ENCODE assay signal across 12 cellular contexts in the genomic region with DNA sequence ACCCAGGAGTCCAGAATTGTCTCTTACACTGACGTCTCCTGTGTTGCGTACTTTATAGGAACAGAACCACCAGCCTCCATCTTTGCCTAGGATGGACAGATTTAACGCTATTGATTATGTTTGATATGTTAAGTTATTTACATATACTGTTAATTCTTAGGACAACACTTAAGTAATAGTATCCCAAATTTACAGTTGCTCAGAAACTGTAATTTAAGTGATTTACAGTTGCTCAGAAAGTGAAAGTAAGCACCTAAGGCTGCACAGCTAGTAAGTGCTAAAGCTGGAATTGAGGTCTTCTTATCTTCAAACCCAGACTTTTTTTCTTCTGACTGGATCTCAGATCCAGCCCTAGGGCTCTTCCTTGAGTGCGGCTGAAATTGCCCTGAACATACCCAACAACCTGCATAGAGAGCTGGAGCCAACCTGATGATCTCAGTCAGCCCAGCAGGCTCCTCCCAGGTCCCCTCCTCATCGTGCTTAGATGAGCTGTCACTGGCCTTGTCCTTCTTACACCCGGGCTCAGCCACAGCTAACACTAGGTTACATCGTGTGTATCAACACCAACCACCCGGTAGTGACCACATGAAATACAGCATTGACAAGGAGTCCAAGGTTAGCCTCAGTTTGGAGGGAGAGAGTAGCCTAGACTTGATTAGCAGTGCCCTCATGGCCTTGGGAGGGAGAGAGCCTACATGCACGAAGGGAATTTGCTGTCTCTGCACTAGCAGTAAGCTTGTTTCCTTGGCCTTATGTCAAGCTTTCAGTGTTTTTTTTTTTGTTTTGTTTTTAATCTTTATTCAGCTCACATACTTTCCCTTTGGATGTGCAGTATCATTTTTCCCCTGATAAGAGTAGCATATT.
DNase-seq lines count a peak whose midpoint lies in the region; ATAC-seq and TF ChIP-seq lines count a peak whose summit lies in the region.
"Had no signal": no experiment of that assay in that cellular context is flagged by ENCODE, and none has a peak within 500 bp of the region (broad histone marks: within the 10 kb centered on the region; RNA-seq: fewer than 3 reads in every experiment).

No MANE protein-coding gene starts in this region.

- H3K27ac ChIP-seq in heart right ventricle (peak overlapping the region in 1 of 10 donors; percentile 38), left ventricle myocardium inferior (replicated peaks) (no peak overlapping the region)

- ATAC-seq in heart right ventricle, result peak in 5 of 8 donors; percentile 6 to 52 (median 40)
- ATAC-seq in left lobe of liver, result peak; percentile 60
- no peak for ATAC-seq in HG03175 (IDR thresholded peaks at IDR 0.05; ENCODE audit: unreplicated experiment)
- no peak for ATAC-seq in GM19035 (IDR thresholded peaks at IDR 0.05; ENCODE audit: unreplicated experiment)

- H3K36me3 ChIP-seq in heart right ventricle, result no peaks in the 10 kb centered on the region
- H3K36me3 ChIP-seq in left ventricle myocardium inferior, result no peaks in the 10 kb centered on the region

- H3K4me1 Mint-ChIP-seq in brain, result peaks cover 70% of the 10 kb centered on the region
- H3K4me1 Mint-ChIP-seq in type B pancreatic cell (ENCODE audit: unreplicated experiment), result peaks cover 32% of the 10 kb centered on the region
- peaks cover 9% of the 10 kb centered on the region for H3K4me1 Mint-ChIP-seq in activated CD4-positive, alpha-beta T cell treated with anti-CD3 and anti-CD28 coated beads, Interleukin-2, amount 10 ng/mL, durations not matched to agents 7 days and 5 days

- WGBS in heart right ventricle, 2 donors, result 60 to 68% methylated on average over 9 of the region's 9 CpGs

- H3K4me3 Mint-ChIP-seq in brain (no peak overlapping the region), type B pancreatic cell (no peak overlapping the region)
- no peak overlapping the region for H3K4me3 Mint-ChIP-seq in activated CD4-positive, alpha-beta T cell treated with anti-CD3 and anti-CD28 coated beads, Interleukin-2, amount 10 ng/mL, durations not matched to agents 7 days and 5 days
- H3K4me3 Mint-ChIP-seq: activated naive CD4-positive, alpha-beta T cell treated with anti-CD3 and anti-CD28 coated beads, Interleukin-2, amount 50 U/mL, for 24 hours had no signal

- peak overlapping the region in 3 of 5 experiments; percentile 63 to 89 (median 67) for H3K27ac Mint-ChIP-seq in brain
- H3K27ac Mint-ChIP-seq in type B pancreatic cell, result peak overlapping the region; percentile 36
- no peak overlapping the region for H3K27ac Mint-ChIP-seq in activated CD4-positive, alpha-beta T cell treated with anti-CD3 and anti-CD28 coated beads, Interleukin-2, amount 10 ng/mL, durations not matched to agents 7 days and 5 days
- H3K27ac Mint-ChIP-seq: activated naive CD4-positive, alpha-beta T cell treated with anti-CD3 and anti-CD28 coated beads, Interleukin-2, amount 50 U/mL, for 24 hours had no signal

- DNase-seq in heart right ventricle (no peak), left ventricle myocardium inferior (no peak), left lobe of liver (ENCODE audit: low spot score) (no peak), type B pancreatic cell (ENCODE audit: extremely low spot score, unreplicated experiment) (no peak)
- no peak for DNase-seq in activated CD4-positive, alpha-beta T cell treated with anti-CD3 and anti-CD28 coated beads, Interleukin-2, amount 10 ng/mL, durations not matched to agents 7 days and 5 days
- DNase-seq: DMS 273 treated with DMSO at 0.1 percent for 48 hours, HCEC 1CT, NCI-H187 treated with DMSO at 0.1 percent for 48 hours had no signal

- H3K4me1 ChIP-seq in heart right ventricle (peaks cover 0 to 49% (median 41%) of the 10 kb centered on the region in 9 donors), left ventricle myocardium inferior (peaks cover 35% of the 10 kb centered on the region)

- H3K9me3 ChIP-seq in heart right ventricle (peaks cover 0 to 11% (median 9%) of the 10 kb centered on the region in 11 donors), left ventricle myocardium inferior (replicated peaks) (peaks cover 10% of the 10 kb centered on the region)

- H3K27me3 ChIP-seq in heart right ventricle (no peaks in the 10 kb centered on the region), left ventricle myocardium inferior (ENCODE audit: low read depth) (no peaks in the 10 kb centered on the region)

- no peaks in the 10 kb centered on the region for H3K27me3 Mint-ChIP-seq in brain
- H3K27me3 Mint-ChIP-seq in type B pancreatic cell, result no peaks in the 10 kb centered on the region
- no peaks in the 10 kb centered on the region for H3K27me3 Mint-ChIP-seq in activated CD4-positive, alpha-beta T cell treated with anti-CD3 and anti-CD28 coated beads, Interleukin-2, amount 10 ng/mL, durations not matched to agents 7 days and 5 days
- H3K27me3 Mint-ChIP-seq: activated naive CD4-positive, alpha-beta T cell treated with anti-CD3 and anti-CD28 coated beads, Interleukin-2, amount 50 U/mL, for 24 hours had no signal

- POLR2A ChIA-PET in activated CD4-positive, alpha-beta T cell treated with anti-CD3 and anti-CD28 coated beads, Interleukin-2, amount 10 ng/mL, durations not matched to agents 7 days and 5 days (lab: Charles Lee), result no interaction called here

- no peak for TF ChIP-seq CTCF in heart right ventricle (IDR thresholded peaks at IDR 0.05)
- no peak for TF ChIP-seq CTCF in left ventricle myocardium inferior (IDR thresholded peaks at IDR 0.05; ENCODE audit: borderline replicate concordance)
- no peak for TF ChIP-seq CTCF in brain (conservative IDR thresholded peaks at IDR 0.05)
- TF ChIP-seq CTCF in type B pancreatic cell (conservative IDR thresholded peaks at IDR 0.05), result no peak

- intact Hi-C loops in heart right ventricle (cut with DNase I), result no loop called here
- intact Hi-C loops in left ventricle myocardium inferior (cut with micrococcal nuclease), result no loop called here

- H3K4me3 ChIP-seq in heart right ventricle (no peak overlapping the region), left ventricle myocardium inferior (no peak overlapping the region)

- H3K9me3 Mint-ChIP-seq in brain (peaks cover 3 to 24% (median 5%) of the 10 kb centered on the region in 5 experiments), type B pancreatic cell (peaks cover 10% of the 10 kb centered on the region)
- H3K9me3 Mint-ChIP-seq in activated CD4-positive, alpha-beta T cell treated with anti-CD3 and anti-CD28 coated beads, Interleukin-2, amount 10 ng/mL, durations not matched to agents 7 days and 5 days, result peaks cover 5% of the 10 kb centered on the region
- H3K9me3 Mint-ChIP-seq: activated naive CD4-positive, alpha-beta T cell treated with anti-CD3 and anti-CD28 coated beads, Interleukin-2, amount 50 U/mL, for 24 hours had no signal

- no peaks in the 10 kb centered on the region for H3K36me3 Mint-ChIP-seq in brain
- no peaks in the 10 kb centered on the region for H3K36me3 Mint-ChIP-seq in type B pancreatic cell
- H3K36me3 Mint-ChIP-seq in activated CD4-positive, alpha-beta T cell treated with anti-CD3 and anti-CD28 coated beads, Interleukin-2, amount 10 ng/mL, durations not matched to agents 7 days and 5 days (ENCODE audit: low read depth), result peaks cover 2% of the 10 kb centered on the region
- H3K36me3 Mint-ChIP-seq: activated naive CD4-positive, alpha-beta T cell treated with anti-CD3 and anti-CD28 coated beads, Interleukin-2, amount 50 U/mL, for 24 hours had no signal

- CTCF ChIA-PET in activated CD4-positive, alpha-beta T cell treated with anti-CD3 and anti-CD28 coated beads, Interleukin-2, amount 10 ng/mL, durations not matched to agents 7 days and 5 days (lab: Charles Lee), result interaction anchor here (1.1 to 1.2 kb wide), 2 partner anchors 12 to 305 kb away, joined by 3 to 4 read pairs; no protein-coding TSS in a partner anchor

Comparison
In these comparisons a context has a peak if more than half of its experiments do, and no peak if none do; other contexts are left out.
1. ATAC-seq: peak in heart right ventricle (5 of 8) and left lobe of liver (single experiment); none in HG03175 (single experiment) and GM19035 (single experiment).